8 cellular contexts compared by ENCODE assay signal in genomic region chr7:143382791-143383641, GRCh38. TPM values are rescaled to one million over a fixed set of nuclear protein-coding genes. Genes with fewer than 3 reads are reported as not detected.
A peak's percentile ranks its signal among the peaks of the same experiment; 100 is the strongest.
DNase-seq lines count a peak whose midpoint lies in the region; ATAC-seq lines count a peak whose summit lies in the region.

No MANE protein-coding gene starts in this region.

- no peak overlapping the region for H3K27ac ChIP-seq in ectodermal cell (ENCODE audit: insufficient read depth, low read depth, low read length, poor library complexity, severe bottlenecking)
- H3K27ac ChIP-seq in muscle layer of duodenum (ENCODE audit: low read length), result peak overlapping the region; percentile 92
- H3K27ac ChIP-seq in aorta (ENCODE audit: low read depth in 1 of 2, low read length in 2 of 2), result peak overlapping the region; percentile 8 to 95

- H3K9me3 ChIP-seq in ectodermal cell (ENCODE audit: control insufficient read depth, low read length) (no peaks in the 10 kb centered on the region), muscle layer of duodenum (ENCODE audit: control insufficient read depth in 1 of 2, low read length in 2 of 2) (no peaks in the 10 kb centered on the region), aorta (ENCODE audit: control insufficient read depth, low read length) (no peaks in the 10 kb centered on the region)

- H3K4me3 ChIP-seq in ectodermal cell (ENCODE audit: insufficient read depth, low read depth, low read length) (peak overlapping the region; percentile 70), muscle layer of duodenum (ENCODE audit: low read depth in 1 of 2, low read length in 2 of 2) (peak overlapping the region; percentile 78 to 88), aorta (ENCODE audit: low read length in 2 of 2) (peak overlapping the region; percentile 91 to 95)

- H3K27me3 ChIP-seq in ectodermal cell (ENCODE audit: control insufficient read depth, insufficient read depth, low read length, poor library complexity, severe bottlenecking) (no peaks in the 10 kb centered on the region), muscle layer of duodenum (ENCODE audit: low read depth, low read length) (no peaks in the 10 kb centered on the region), aorta (ENCODE audit: control insufficient read depth in 1 of 2, insufficient read depth in 2 of 2, low read length in 1 of 2) (no peaks in the 10 kb centered on the region)

- H3K36me3 ChIP-seq in ectodermal cell (ENCODE audit: control insufficient read depth, insufficient read depth, low read length) (no peaks in the 10 kb centered on the region), muscle layer of duodenum (ENCODE audit: control insufficient read depth in 1 of 2, insufficient read depth in 2 of 2, low read length in 2 of 2) (peaks cover 14 to 19% of the 10 kb centered on the region in 2 donors), aorta (ENCODE audit: control insufficient read depth in 1 of 2, insufficient read depth in 2 of 2, low read length in 1 of 2) (peaks cover 0 to 1% of the 10 kb centered on the region in 2 donors)

- H3K4me1 ChIP-seq in ectodermal cell (ENCODE audit: control insufficient read depth, insufficient read depth, low read length), result peaks cover 25% of the 10 kb centered on the region
- H3K4me1 ChIP-seq in muscle layer of duodenum (ENCODE audit: control insufficient read depth in 1 of 2, insufficient read depth in 2 of 2, low read length in 2 of 2), result peaks cover 36 to 62% of the 10 kb centered on the region in 2 donors
- peaks cover 2 to 4% of the 10 kb centered on the region in 2 donors for H3K4me1 ChIP-seq in aorta (ENCODE audit: control insufficient read depth in 1 of 2, insufficient read depth in 2 of 2, low read length in 2 of 2)

- ATAC-seq in Right ventricle myocardium superior (ENCODE audit: poor library complexity), result no peak
- no peak for ATAC-seq in aorta (ENCODE audit: low FRiP score)
- no peak for ATAC-seq in left colon
- ATAC-seq in HG02759 (IDR thresholded peaks at IDR 0.05; ENCODE audit: unreplicated experiment), result no peak
- no peak for ATAC-seq in GM21529 (IDR thresholded peaks at IDR 0.05; ENCODE audit: unreplicated experiment)

- WGBS in ectodermal cell, 2 experiments, result 93 to 94% methylated on average over 15 of the region's 15 CpGs
- WGBS in aorta, 2 donors, result 10 to 13% methylated on average over 15 of the region's 15 CpGs

- intact Hi-C loops in Right ventricle myocardium superior (cut with DNase I) (loop anchor here (10.0 kb wide), 1 partner anchor 98 kb away; the partner anchor contains the start of genes CASP2 and TMEM139), cardiac septum (cut with DNase I) (loop anchor here (5.0 to 10.0 kb wide), 3 partner anchors 96 to 522 kb away; partner anchors contain the start of genes CASP2 and TCAF1), aorta (cut with DNase I) (no loop called here), left colon (cut with DNase I, micrococcal nuclease) (no loop called here)

- DNase-seq in Right ventricle myocardium superior (peak; percentile 37), cardiac septum (ENCODE audit: low spot score) (no peak), aorta (peak in 1 of 2 donors; percentile 76), left colon (no peak)

RNA-seq across cellular contexts. Expression of gene ZYX, which starts 1.9 kb away (rescaled TPM):
- 69.8 TPM for total RNA-seq in Right ventricle myocardium superior
- 126 TPM for total RNA-seq in cardiac septum
- polyA plus RNA-seq in ectodermal cell (2013, experiment 1 of 4), result 115 TPM
- 138 TPM for polyA plus RNA-seq in ectodermal cell (2013, experiment 2 of 4)
- polyA plus RNA-seq in ectodermal cell (2013, experiment 3 of 4), result 94.3 TPM
- 103 TPM for polyA plus RNA-seq in ectodermal cell (2013, experiment 4 of 4)
- 100 to 1,000 TPM; 307 to 499 TPM for total RNA-seq in aorta
- polyA plus RNA-seq in aorta, result 100 to 1,000 TPM; 131 to 305 TPM
- 10 to 100 TPM; 70.1 to 84.4 TPM for total RNA-seq in left colon

RNA-seq across cellular contexts. Expression of gene FAM131B, which starts 20.5 kb away (rescaled TPM):
- total RNA-seq in Right ventricle myocardium superior (0.59 TPM), cardiac septum (0.19 TPM), aorta (1 to 10 TPM; 2.8 to 3.8 TPM), left colon (1 to 10 TPM in 1 of 2 donors, under 1 TPM in 1; 0.27 to 3.4 TPM)
- polyA plus RNA-seq in ectodermal cell (2013, experiment 1 of 4), result 30.8 TPM
- 39.3 TPM for polyA plus RNA-seq in ectodermal cell (2013, experiment 2 of 4)
- 26.0 TPM for polyA plus RNA-seq in ectodermal cell (2013, experiment 3 of 4)
- polyA plus RNA-seq in ectodermal cell (2013, experiment 4 of 4), result 31.6 TPM
- 1 to 10 TPM in 1 of 2 donors, under 1 TPM in 1; 0.41 to 1.0 TPM for polyA plus RNA-seq in aorta

RNA-seq across cellular contexts. Expression of gene EPHA1, which starts 25.6 kb away (rescaled TPM):
- total RNA-seq in Right ventricle myocardium superior (0.08 TPM), cardiac septum (not detected), aorta (under 1 TPM; 0.21 to 0.45 TPM), left colon (10 to 100 TPM; 18.2 to 25.1 TPM)
- polyA plus RNA-seq in ectodermal cell (2013, experiment 1 of 4), result 3.6 TPM
- polyA plus RNA-seq in ectodermal cell (2013, experiment 2 of 4), result 2.0 TPM
- 1.7 TPM for polyA plus RNA-seq in ectodermal cell (2013, experiment 3 of 4)
- polyA plus RNA-seq in ectodermal cell (2013, experiment 4 of 4), result 1.1 TPM
- 1 to 10 TPM in 1 of 2 donors, under 1 TPM in 1; 0.20 to 1.9 TPM for polyA plus RNA-seq in aorta

Comparison
In these comparisons a context has a peak if more than half of its experiments do, and no peak if none do; other contexts are left out.
1. RNA of gene EPHA1, which starts 25.6 kb away (total RNA-seq): 18.2 to 25.1 TPM in left colon; 0.21 to 0.45 TPM in aorta, 0.08 TPM in Right ventricle myocardium superior (single experiment) and not detected in cardiac septum (single experiment); every median in the first group is over 10 times any median in the second.
2. intact Hi-C loops: an anchor here in Right ventricle myocardium superior (10.0 kb wide) and cardiac septum (5.0 to 10.0 kb wide); none called in aorta and left colon.
3. Peak in every context shown above with its lines, with median percentiles within 50 percentile points of each other: H3K4me3 ChIP-seq.